In the genomic region with DNA sequence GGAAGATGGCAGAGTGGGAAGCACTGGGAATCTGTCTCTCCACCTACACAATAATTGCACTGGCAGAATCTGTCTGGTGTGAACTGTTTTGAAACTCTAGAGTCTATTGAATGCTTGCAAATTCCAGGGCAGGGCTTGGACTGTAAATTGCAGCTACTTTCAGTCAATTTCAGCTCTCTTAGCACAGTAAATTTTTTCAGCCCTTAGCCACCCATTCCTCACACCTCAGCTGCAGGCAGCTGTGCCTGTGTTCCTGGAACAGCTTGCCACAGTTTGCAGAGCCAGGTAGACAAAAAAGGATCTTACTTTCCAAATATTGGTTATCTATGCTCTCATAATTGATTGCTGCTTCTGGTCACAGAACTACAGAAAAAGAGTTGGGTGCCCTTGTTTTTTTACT, we compare ENCODE assay signal across 17 cellular contexts. TPM values are rescaled to one million over a fixed set of nuclear protein-coding genes. Genes with fewer than 3 reads are reported as not detected.
"Had no signal": no experiment of that assay in that cellular context is flagged by ENCODE, and none has a peak within 500 bp of the region (broad histone marks: within the 10 kb centered on the region; RNA-seq: fewer than 3 reads in every experiment).

No MANE protein-coding gene starts in this region.

- H3K36me3 ChIP-seq: ovary, sigmoid colon, upper lobe of left lung had no signal

- FAIRE-seq: endometrium, kidney had no signal

- H3K9me3 ChIP-seq: ovary had no signal

- H3K27me3 ChIP-seq: ovary, sigmoid colon, upper lobe of left lung had no signal

- H3K4me3 ChIP-seq: ovary, sigmoid colon, upper lobe of left lung had no signal

- H3K27me3 Mint-ChIP-seq: activated naive CD8-positive, alpha-beta T cell treated with anti-CD3 and anti-CD28 coated beads, Interleukin-2, amount 50 U/mL, for 24 hours; T-cell had no signal

- H3K4me3 Mint-ChIP-seq: activated naive CD4-positive, alpha-beta T cell treated with anti-CD3 and anti-CD28 coated beads for 36 hours; activated naive CD8-positive, alpha-beta T cell treated with anti-CD3 and anti-CD28 coated beads, Interleukin-2, amount 50 U/mL, for 24 hours; nephron progenitor cell; T-cell had no signal

- H3K27ac ChIP-seq: ovary, sigmoid colon, upper lobe of left lung had no signal

- ATAC-seq: activated naive CD8-positive, alpha-beta T cell treated with anti-CD3 and anti-CD28 coated beads, Interleukin-2, amount 50 U/mL, for 24 hours; left ventricle myocardium superior; T-cell had no signal

- H3K4me1 ChIP-seq: sigmoid colon, upper lobe of left lung had no signal

- H3K27ac Mint-ChIP-seq: activated naive CD4-positive, alpha-beta T cell treated with anti-CD3 and anti-CD28 coated beads for 36 hours; activated naive CD8-positive, alpha-beta T cell treated with anti-CD3 and anti-CD28 coated beads, Interleukin-2, amount 50 U/mL, for 24 hours; activated T-helper 2 cell treated with anti-CD3 and anti-CD28 coated beads, Interferon-gamma antibody, Interleukin-2, Interleukin-4, amounts not matched to agents 10 μg/mL and 5 μg/mL and 100 μg/mL, durations not matched to agents 14 hours and 24 hours and 36 hours; nephron progenitor cell; T-cell had no signal

- DNase-seq: activated CD4-positive, alpha-beta T cell treated with anti-CD3 and anti-CD28 coated beads for 1 hour; activated CD4-positive, alpha-beta T cell treated with anti-CD3 and anti-CD28 coated beads, Interleukin-2, amount 50 U/mL, for 4 hours; activated naive CD4-positive, alpha-beta T cell treated with anti-CD3 and anti-CD28 coated beads for 36 hours; activated naive CD8-positive, alpha-beta T cell treated with anti-CD3 and anti-CD28 coated beads, Interleukin-2, amount 50 U/mL, for 24 hours; kidney; left ventricle myocardium superior; mesenchymal stem cell; nephron progenitor cell; ovary; sigmoid colon; stimulated activated CD4-positive, alpha-beta T cell treated with anti-CD3 and anti-CD28 coated beads, Interleukin-12 subunit alpha, Interleukin-12 subunit beta, amount 100 ng/mL, for 4 hours; stimulated activated CD4-positive, alpha-beta T cell treated with anti-CD3 and anti-CD28 coated beads, Interleukin-2, amount 100 ng/mL, for 24 hours; T-cell; T-helper 9 cell; upper lobe of left lung had no signal

- H3K4me1 Mint-ChIP-seq: nephron progenitor cell had no signal

RNA-seq across cellular contexts. Expression of gene MMP19, which starts 33.4 kb away (rescaled TPM):
- total RNA-seq: activated T-helper 2 cell treated with anti-CD3 and anti-CD28 coated beads, Interferon-gamma antibody, Interleukin-2, Interleukin-4, amounts not matched to agents 10 μg/mL and 5 μg/mL and 100 μg/mL, durations not matched to agents 14 hours and 24 hours and 36 hours; T-cell had no signal
